8 cellular contexts compared by ENCODE assay signal in genomic region chr13:33285420-33286124, GRCh38. TPM values are rescaled to one million over a fixed set of nuclear protein-coding genes. Genes with fewer than 3 reads are reported as not detected.
DNase-seq lines count a peak whose midpoint lies in the region; ATAC-seq and TF ChIP-seq lines count a peak whose summit lies in the region.

STARD13 (minus strand) TSS chr13:33285755; CDS start chr13:33285638, 117 bp downstream.

- TF ChIP-seq CTCF in choroid plexus epithelial cell (conservative IDR thresholded peaks at IDR 0.05; ENCODE audit: low read depth, low read length): peak; percentile 65

- ATAC-seq in GM19035 (IDR thresholded peaks at IDR 0.05; ENCODE audit: unreplicated experiment) (peak; percentile 72), HG03196 (IDR thresholded peaks at IDR 0.05; ENCODE audit: unreplicated experiment) (peak; percentile 74)

- peak within 1 kb of the TSS; percentile 82 for H3K4me3 ChIP-seq in choroid plexus epithelial cell (ENCODE audit: low read depth, low read length)
- H3K4me3 ChIP-seq in skeletal muscle cell (ENCODE audit: low read depth, low read length): peak within 1 kb of the TSS; percentile 66

- DNase-seq in COLO829 (ENCODE audit: low spot score) (peak; percentile 90), RPMI7951 (ENCODE audit: low read depth) (peak; percentile 97), choroid plexus epithelial cell (ENCODE audit: low read depth) (peak; percentile 98), iris pigment epithelial cell (ENCODE audit: low read depth) (peak; percentile 98), skeletal muscle cell (ENCODE audit: low read depth) (peak; percentile 94), T-helper 9 cell (no peak)

RNA-seq across cellular contexts. Expression of gene STARD13, which starts in this region (rescaled TPM):
- total RNA-seq in RPMI7951 (2014; rRNA removed; shearing (Covaris generic)): 8.3 and 10.6 TPM in 2 replicates
